In genomic region chr3:190558316-190558715, GRCh38 we compare ENCODE assay signal across 28 cellular contexts.
"Had no signal": no experiment of that assay in that cellular context is flagged by ENCODE, and none has a peak within 500 bp of the region (broad histone marks: within the 10 kb centered on the region; RNA-seq: fewer than 3 reads in every experiment).

No MANE protein-coding gene starts in this region.

- ATAC-seq: activated CD4-positive, alpha-beta T cell treated with anti-CD3 and anti-CD28 coated beads for 36 hours; activated CD8-positive, alpha-beta T cell treated with anti-CD3 and anti-CD28 coated beads, Interleukin-2, amount 10 ng/mL, durations not matched to agents 7 days and 5 days; activated naive CD8-positive, alpha-beta T cell treated with anti-CD3 and anti-CD28 coated beads, Interleukin-2, amount 50 U/mL, for 24 hours; activated T-cell treated with anti-CD3 and anti-CD28 coated beads, Interleukin-2, amount 50 U/mL, for 4 hours; Panc1 had no signal

- H3K9me3 ChIP-seq: MG63, SJCRH30 had no signal

- H3K27me3 ChIP-seq: brain microvascular endothelial cell, MG63, SJCRH30 had no signal

- DNase-seq: activated CD4-positive, alpha-beta T cell treated with anti-CD3 and anti-CD28 coated beads for 36 hours; activated CD4-positive, alpha-beta T cell treated with anti-CD3 and anti-CD28 coated beads, Interleukin-2, amount 10 ng/mL, durations not matched to agents 7 days and 5 days; activated CD4-positive, alpha-beta T cell treated with anti-CD3 and anti-CD28 coated beads, Interleukin-2, amount 50 U/mL, for 48 hours; activated CD4-positive, CD25-positive, alpha-beta regulatory T cell; activated CD8-positive, alpha-beta T cell treated with anti-CD3 and anti-CD28 coated beads, Interleukin-2, amount 10 ng/mL, durations not matched to agents 7 days and 5 days; activated effector memory CD4-positive, alpha-beta T cell treated with Interleukin-2 at 50 U/mL for 16 hours; activated naive CD4-positive, alpha-beta T cell treated with anti-CD3 and anti-CD28 coated beads, Interleukin-2, amount 10 ng/mL, durations not matched to agents 7 days and 5 days; activated naive CD8-positive, alpha-beta T cell treated with anti-CD3 and anti-CD28 coated beads, Interleukin-2, amount 50 U/mL, for 24 hours; activated T-cell treated with anti-CD3 and anti-CD28 coated beads, Interleukin-2, amount 50 U/mL, for 4 hours; anterior cingulate cortex; brain microvascular endothelial cell; Kasumi-1; MG63; NCI-H1092 treated with DMSO at 0.1 percent for 48 hours; NCI-H1417; NCI-H187 treated with DMSO at 0.1 percent for 48 hours; NCI-H2081; NCI-H226; NCI-H446 treated with DMSO at 0.1 percent for 48 hours; NCI-H524; NCI-H69; NCI-H82; SHP77; SJCRH30; T1000; WERI-Rb-1 had no signal

- H3K27ac ChIP-seq: brain microvascular endothelial cell, SJCRH30, SK-N-MC, WERI-Rb-1 had no signal

- H3K36me3 ChIP-seq: brain microvascular endothelial cell, SJCRH30, WERI-Rb-1 had no signal

- H3K4me3 ChIP-seq: MG63, SJCRH30, SK-N-MC had no signal

- H3K4me1 ChIP-seq: SJCRH30 had no signal
